Comparison of ENCODE assay signal across 17 cellular contexts in the genomic region with DNA sequence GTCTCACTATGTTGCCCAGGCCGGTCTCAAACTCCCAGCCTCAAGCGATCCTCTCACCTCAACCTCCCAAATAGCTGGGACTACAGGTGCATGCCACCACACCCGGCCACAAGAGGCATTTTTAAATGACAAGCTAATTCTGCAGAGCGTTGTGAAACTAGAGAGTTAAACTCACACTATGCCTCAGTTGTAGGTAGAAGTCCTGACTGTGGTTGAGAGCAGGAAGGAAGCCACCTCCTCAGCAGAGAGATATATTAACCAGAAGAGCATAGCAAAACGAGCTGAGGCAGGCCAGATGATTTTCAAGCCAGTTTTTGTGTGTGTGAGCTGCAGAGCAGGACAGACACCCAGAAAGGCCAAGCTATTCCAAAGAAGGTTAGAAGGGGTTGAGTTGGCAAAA.
A peak's percentile ranks its signal among the peaks of the same experiment; 100 is the strongest.
DNase-seq lines count a peak whose midpoint lies in the region; ATAC-seq and TF ChIP-seq lines count a peak whose summit lies in the region.
"Had no signal": no experiment of that assay in that cellular context is flagged by ENCODE, and none has a peak within 500 bp of the region (broad histone marks: within the 10 kb centered on the region; RNA-seq: fewer than 3 reads in every experiment).

No MANE protein-coding gene starts in this region.

- peak; percentile 20; the same call in 1 of the 2 replicates for TF ChIP-seq CTCF in Loucy (conservative IDR thresholded peaks at IDR 0.05; ENCODE audit: low read length)
- TF ChIP-seq CTCF in uterus (IDR thresholded peaks at IDR 0.05) = no peak

- H3K4me1 ChIP-seq in Loucy (ENCODE audit: insufficient read depth, low read length, poor library complexity, severe bottlenecking) = peaks cover 19% of the 10 kb centered on the region
- no peaks in the 10 kb centered on the region for H3K4me1 ChIP-seq in uterus
- H3K4me1 ChIP-seq: breast epithelium, lower lobe of right lung, psoas muscle, testis had no signal

- peak overlapping the region; percentile 69 for H3K4me2 ChIP-seq in Loucy (ENCODE audit: low read depth, low read length, poor library complexity, severe bottlenecking)

- H3K27ac ChIP-seq in uterus = no peak overlapping the region
- H3K27ac ChIP-seq: breast epithelium, lower lobe of right lung, psoas muscle, testis had no signal

- H3K9me3 ChIP-seq in Loucy (ENCODE audit: insufficient read depth, low read depth, low read length) (no peaks in the 10 kb centered on the region), uterus (no peaks in the 10 kb centered on the region)
- H3K9me3 ChIP-seq: breast epithelium, lower lobe of right lung, psoas muscle, testis had no signal

- DNase-seq in left cardiac atrium = no peak
- no peak for DNase-seq in uterus
- DNase-seq in NCI-H187 (lab: John Stamatoyannopoulos, UW) = no peak
- no peak for DNase-seq in HT-29 (ENCODE audit: low spot score)
- DNase-seq: activated naive CD4-positive, alpha-beta T cell treated with anti-CD3 and anti-CD28 coated beads for 36 hours; AML-193; endodermal cell; lower lobe of right lung; naive thymus-derived CD8-positive, alpha-beta T cell; NCI-H2081 treated with DMSO at 0.1 percent for 48 hours; psoas muscle; testis had no signal

- H3K4me3 ChIP-seq in Loucy (ENCODE audit: low read length, poor library complexity, severe bottlenecking) = peak overlapping the region; percentile 28
- H3K4me3 ChIP-seq in uterus = no peak overlapping the region
- H3K4me3 ChIP-seq: breast epithelium, lower lobe of right lung, psoas muscle, testis had no signal

- H3F3A ChIP-seq in Loucy (ENCODE audit: low read depth) = no peaks in the 10 kb centered on the region

- ATAC-seq in GM18867 (IDR thresholded peaks at IDR 0.05; ENCODE audit: unreplicated experiment) = peak; percentile 79
- ATAC-seq in GM21367 (IDR thresholded peaks at IDR 0.05; ENCODE audit: unreplicated experiment) = peak; percentile 53
- ATAC-seq in HG02938 (IDR thresholded peaks at IDR 0.05; ENCODE audit: unreplicated experiment) = peak; percentile 70
- no peak for ATAC-seq in left cardiac atrium
- ATAC-seq: lower lobe of right lung; naive thymus-derived CD8-positive, alpha-beta T cell; psoas muscle had no signal

- H2AFZ ChIP-seq in Loucy (ENCODE audit: low read length) = peak overlapping the region; percentile 61

- H3K9ac ChIP-seq in Loucy (ENCODE audit: low read depth, low read length, poor library complexity, severe bottlenecking) = peak overlapping the region; percentile 45

- no peak for TF ChIP-seq POLR2A in uterus (IDR thresholded peaks at IDR 0.05)

- no peaks in the 10 kb centered on the region for H4K20me1 ChIP-seq in Loucy (ENCODE audit: insufficient read depth, low read length, poor library complexity, severe bottlenecking)

- H3K79me2 ChIP-seq in Loucy (ENCODE audit: insufficient read depth, low read length) = no peaks in the 10 kb centered on the region

- H3K27me3 ChIP-seq in Loucy (ENCODE audit: insufficient read depth, low read length, poor library complexity, severe bottlenecking) (no peaks in the 10 kb centered on the region), uterus (no peaks in the 10 kb centered on the region)
- H3K27me3 ChIP-seq: breast epithelium, testis had no signal

- intact Hi-C loops in left cardiac atrium (cut with DNase I) (no loop called here), uterus (cut with DNase I; ENCODE audit: low total_unique reads) (no loop called here)

- H3K9me2 ChIP-seq in Loucy (replicated peaks; ENCODE audit: low read depth, low read length) = no peaks in the 10 kb centered on the region

- no peaks in the 10 kb centered on the region for H3K36me3 ChIP-seq in Loucy (ENCODE audit: insufficient read depth, low read length)
- no peaks in the 10 kb centered on the region for H3K36me3 ChIP-seq in uterus
- H3K36me3 ChIP-seq: breast epithelium, lower lobe of right lung had no signal

Comparison
In these comparisons a context has a peak if more than half of its experiments do, and no peak if none do; other contexts are left out.
1. ATAC-seq: peak in GM18867 (single experiment), GM21367 (single experiment) and HG02938 (single experiment); none in left cardiac atrium (0 of 2).